Comparison of ENCODE assay signal across 8 cellular contexts in genomic region chr3:53252947-53253322, GRCh38. TPM values are rescaled to one million over a fixed set of nuclear protein-coding genes. Genes with fewer than 3 reads are reported as not detected.
DNase-seq lines count a peak whose midpoint lies in the region; ATAC-seq and TF ChIP-seq lines count a peak whose summit lies in the region.
"Not testable (repeated sequence)": the region's sequence is repeated elsewhere in the genome, so short reads cannot be mapped to it uniquely, and the experiment has no call there.

No MANE protein-coding gene starts in this region.

- TF ChIP-seq EP300 in gastroesophageal sphincter (IDR thresholded peaks at IDR 0.05) = not testable (repeated sequence)

- not testable (repeated sequence) for H3K9me2 ChIP-seq in HCT116 (ENCODE audit: insufficient read depth)

- not testable (repeated sequence) for TF ChIP-seq CTCF in BJ (IDR thresholded peaks at IDR 0.05; ENCODE audit: insufficient read depth, low read depth, low read length); HCT116 (IDR thresholded peaks at IDR 0.05 in 2 of 3, conservative IDR thresholded peaks at IDR 0.05 in 1 of 3; ENCODE audit: borderline replicate concordance in 1 of 3, insufficient read depth in 1 of 3, low read depth in 2 of 3, low read length in 2 of 3); RWPE1 (conservative IDR thresholded peaks at IDR 0.05; ENCODE audit: low read depth); MCF 10A (IDR thresholded peaks at IDR 0.05; ENCODE audit: unreplicated experiment); gastroesophageal sphincter (IDR thresholded peaks at IDR 0.05); spleen (IDR thresholded peaks at IDR 0.05 in 8 of 11, conservative IDR thresholded peaks at IDR 0.05 in 3 of 11)

- H3K4me3 ChIP-seq in BJ (ENCODE audit: low read depth, low read length) (peak overlapping the region; percentile 77), gastroesophageal sphincter (peak overlapping the region in 1 of 2 donors; percentile 99), mesodermal cell (ENCODE audit: extremely low read depth, insufficient read depth, low read length, poor library complexity, severe bottlenecking) (peak overlapping the region; percentile 18), spleen (peak overlapping the region in 5 of 8 donors; percentile 15 to 100 (median 99))
- not testable (repeated sequence) for H3K4me3 ChIP-seq in HCT116 (replicated peaks in 1 of 2; ENCODE audit: low read depth in 1 of 2, low read length in 2 of 2)

- BruUV-seq in HCT116 (replicated peaks; lab: Mats Ljungman, UMichigan); MCF 10A (replicated peaks; lab: Mats Ljungman, UMichigan): not testable (repeated sequence)

- H3K36me3 Mint-ChIP-seq in activated T-helper 1 cell treated with anti-CD3 and anti-CD28 coated beads, Interleukin-12 subunit alpha, Interleukin-12 subunit beta, Interleukin-2, Interleukin-4 antibody, amounts not matched to agents 30 ng/mL and 10 ng/mL and 1 ng/mL, durations not matched to agents 14 hours and 24 hours and 36 hours (ENCODE audit: low read depth) = peaks cover 17% of the 10 kb centered on the region
- peaks cover 18% of the 10 kb centered on the region for H3K36me3 Mint-ChIP-seq in MCF 10A (ENCODE audit: insufficient read depth, unreplicated experiment)

- peak overlapping the region; percentile 38; the same call in 1 of the 2 replicates for H3K9ac ChIP-seq in HCT116 (ENCODE audit: low read length)

- not testable (repeated sequence) for TF ChIP-seq POLR2A in HCT116 (IDR thresholded peaks at IDR 0.05; ENCODE audit: borderline replicate concordance, extremely low read depth, insufficient read depth, insufficient read length); gastroesophageal sphincter (IDR thresholded peaks at IDR 0.05); spleen (IDR thresholded peaks at IDR 0.05)

- peaks cover 78% of the 10 kb centered on the region for H3K79me2 ChIP-seq in HCT116 (ENCODE audit: insufficient read depth, low read length)

- not testable (repeated sequence) for H2AFZ ChIP-seq in HCT116 (ENCODE audit: low read depth, low read length, poor library complexity, severe bottlenecking)

- intact Hi-C loops in HCT116 (cut with micrococcal nuclease); MCF 10A (cut with micrococcal nuclease); spleen (cut with DNase I; ENCODE audit: low total_unique reads): not testable (repeated sequence)
- intact Hi-C loops in activated T-helper 1 cell treated with anti-CD3 and anti-CD28 coated beads, Interleukin-12 subunit alpha, Interleukin-12 subunit beta, Interleukin-2, Interleukin-4 antibody, amounts not matched to agents 30 ng/mL and 10 ng/mL and 1 ng/mL, durations not matched to agents 14 hours and 24 hours and 36 hours (cut with micrococcal nuclease) = loop anchor here (10.0 kb wide), 1 partner anchor 208 kb away; the partner anchor contains the start of gene SFMBT1

- not testable (repeated sequence) for H3K9me3 Mint-ChIP-seq in activated T-helper 1 cell treated with anti-CD3 and anti-CD28 coated beads, Interleukin-12 subunit alpha, Interleukin-12 subunit beta, Interleukin-2, Interleukin-4 antibody, amounts not matched to agents 30 ng/mL and 10 ng/mL and 1 ng/mL, durations not matched to agents 14 hours and 24 hours and 36 hours; MCF 10A (ENCODE audit: unreplicated experiment)

- POLR2A ChIA-PET in BJ (lab: Charles Lee); HCT116 (lab: Charles Lee); RWPE1 (lab: Yijun Ruan, JAX; ENCODE audit: low non-redundant PET): not testable (repeated sequence)
- POLR2A ChIA-PET in MCF 10A (lab: Yijun Ruan, JAX) = interaction anchor here (0.7 to 5.5 kb wide), 4 partner anchors 9 to 242 kb away, joined by 3 to 62 read pairs (median 26); partner anchors contain the start of gene CACNA1D

- 64 to 78% methylated on average over 4 to 8 of the region's 8 CpGs for WGBS in gastroesophageal sphincter (ENCODE audit: low coverage in 1 of 2), 2 donors
- WGBS in mesodermal cell (ENCODE audit: insufficient coverage in 2 of 2), 2 experiments = 82 to 92% methylated on average over 5 of the region's 8 CpGs
- 63 to 89% (median 79%) methylated on average over 8 of the region's 8 CpGs for WGBS in spleen, 5 donors

- H3K27ac ChIP-seq in HCT116 (ENCODE audit: low read depth, low read length); mesodermal cell (ENCODE audit: low read depth, low read length, severe bottlenecking): not testable (repeated sequence)
- H3K27ac ChIP-seq in RWPE1 (peak overlapping the region; percentile 92), gastroesophageal sphincter (peak overlapping the region in 3 of 4 donors; percentile 32 to 92 (median 91)), spleen (peak overlapping the region in 7 of 8 donors; percentile 88 to 98 (median 95))

- RAD21 ChIA-PET in HCT116 (lab: Charles Lee; ENCODE audit: low non-redundant PET in 1 of 2, low total read pairs in 2 of 2, uncharacterized antibody in 2 of 2, unreplicated experiment in 2 of 2) = not testable (repeated sequence)

- CTCF ChIA-PET in BJ (lab: Yijun Ruan, JAX); HCT116 (lab: Charles Lee); RWPE1 (lab: Yijun Ruan, JAX): not testable (repeated sequence)
- CTCF ChIA-PET in MCF 10A (lab: Yijun Ruan, JAX) = interaction anchor here (0.6 to 4.0 kb wide), 4 partner anchors 33 to 119 kb away, joined by 3 to 18 read pairs (median 6); no protein-coding TSS in a partner anchor

- H3K4me1 Mint-ChIP-seq in activated T-helper 1 cell treated with anti-CD3 and anti-CD28 coated beads, Interleukin-12 subunit alpha, Interleukin-12 subunit beta, Interleukin-2, Interleukin-4 antibody, amounts not matched to agents 30 ng/mL and 10 ng/mL and 1 ng/mL, durations not matched to agents 14 hours and 24 hours and 36 hours (ENCODE audit: low read depth) = peaks cover 52% of the 10 kb centered on the region
- H3K4me1 Mint-ChIP-seq in MCF 10A (ENCODE audit: insufficient read depth, unreplicated experiment) = peaks cover 27% of the 10 kb centered on the region

- peak overlapping the region; percentile 97 for H3K4me2 ChIP-seq in HCT116 (ENCODE audit: low read length)

- peak overlapping the region; percentile 61 for H3K27ac Mint-ChIP-seq in activated T-helper 1 cell treated with anti-CD3 and anti-CD28 coated beads, Interleukin-12 subunit alpha, Interleukin-12 subunit beta, Interleukin-2, Interleukin-4 antibody, amounts not matched to agents 30 ng/mL and 10 ng/mL and 1 ng/mL, durations not matched to agents 14 hours and 24 hours and 36 hours
- H3K27ac Mint-ChIP-seq in MCF 10A (ENCODE audit: low read depth, unreplicated experiment) = peak overlapping the region; percentile 89

- peaks cover 31% of the 10 kb centered on the region for H4K20me1 ChIP-seq in HCT116 (ENCODE audit: insufficient read depth)

- not testable (repeated sequence) for H3K36me3 ChIP-seq in BJ (ENCODE audit: control insufficient read depth, insufficient read depth, low read length); gastroesophageal sphincter; spleen
- H3K36me3 ChIP-seq in HCT116 (ENCODE audit: control insufficient read depth in 1 of 2, insufficient read depth in 2 of 2, low read length in 2 of 2) (peaks cover 2 to 27% of the 10 kb centered on the region in 2 experiments; a peak in 1 of 4 replicates), mesodermal cell (ENCODE audit: control insufficient read depth, insufficient read depth, low read length) (peaks cover 42% of the 10 kb centered on the region)

- not testable (repeated sequence) for H3K27me3 ChIP-seq in BJ (ENCODE audit: control insufficient read depth, insufficient read depth, low read length); HCT116 (ENCODE audit: insufficient read depth, low read length); gastroesophageal sphincter; spleen (replicated peaks in 1 of 7)

- not testable (repeated sequence) for H3K9me3 ChIP-seq in HCT116 (ENCODE audit: control insufficient read depth in 1 of 2, insufficient read depth in 1 of 2, low read depth in 1 of 2, low read length in 2 of 2); gastroesophageal sphincter; mesodermal cell (ENCODE audit: control insufficient read depth, low read length); spleen

- H3K4me3 Mint-ChIP-seq in activated T-helper 1 cell treated with anti-CD3 and anti-CD28 coated beads, Interleukin-12 subunit alpha, Interleukin-12 subunit beta, Interleukin-2, Interleukin-4 antibody, amounts not matched to agents 30 ng/mL and 10 ng/mL and 1 ng/mL, durations not matched to agents 14 hours and 24 hours and 36 hours = peak overlapping the region; percentile 64
- peak overlapping the region; percentile 95 for H3K4me3 Mint-ChIP-seq in MCF 10A (ENCODE audit: unreplicated experiment)

- H3K4me1 ChIP-seq in HCT116 (ENCODE audit: control insufficient read depth in 1 of 2, insufficient read depth in 2 of 2, low read length in 2 of 2) (peaks cover 25 to 65% of the 10 kb centered on the region in 2 experiments), gastroesophageal sphincter (peaks cover 0 to 74% (median 33%) of the 10 kb centered on the region in 3 donors), mesodermal cell (ENCODE audit: control insufficient read depth, insufficient read depth, low read length, poor library complexity, severe bottlenecking) (peaks cover 36% of the 10 kb centered on the region), spleen (peaks cover 26 to 85% (median 77%) of the 10 kb centered on the region in 6 donors)

- TF ChIP-seq RAD21 in HCT116 (IDR thresholded peaks at IDR 0.05; ENCODE audit: low read depth) = not testable (repeated sequence)

- not testable (repeated sequence) for ATAC-seq in HCT116, gastroesophageal sphincter

- DNase-seq in BJ (ENCODE audit: low read depth); HCT116 (ENCODE audit: low read depth, low spot score); RWPE1 (ENCODE audit: low spot score); activated T-helper 1 cell treated with anti-CD3 and anti-CD28 coated beads, Interleukin-12 subunit alpha, Interleukin-12 subunit beta, Interleukin-2, Interleukin-4 antibody, amounts not matched to agents 30 ng/mL and 10 ng/mL and 1 ng/mL, durations not matched to agents 14 hours and 24 hours and 36 hours (ENCODE audit: low spot score); spleen: not testable (repeated sequence)
- DNase-seq in MCF 10A (ENCODE audit: unreplicated experiment) = peak; percentile 42

- not testable (repeated sequence) for H3K27me3 Mint-ChIP-seq in activated T-helper 1 cell treated with anti-CD3 and anti-CD28 coated beads, Interleukin-12 subunit alpha, Interleukin-12 subunit beta, Interleukin-2, Interleukin-4 antibody, amounts not matched to agents 30 ng/mL and 10 ng/mL and 1 ng/mL, durations not matched to agents 14 hours and 24 hours and 36 hours (ENCODE audit: insufficient read depth); MCF 10A (ENCODE audit: insufficient read depth, unreplicated experiment)

RNA-seq across cellular contexts. Expression of gene TKT, which starts 2.9 kb away (rescaled TPM):
- polyA plus RNA-seq in BJ (2011; rRNA removed) (216 and 305 TPM in 2 replicates), spleen (100 to 1,000 TPM; 110 to 195 (median 137) TPM)
- 187 TPM in 2 replicates for polyA minus RNA-seq in BJ (2011; rRNA and poly(A)+ RNA removed)
- total RNA-seq in HCT116 (2021; ENCODE audit: unreplicated experiment) (634 TPM), MCF 10A (2022) (179 and 326 TPM in 2 replicates), gastroesophageal sphincter (100 to 1,000 TPM; 218 to 386 (median 278) TPM), spleen (100 to 1,000 TPM; 253 to 490 (median 287) TPM)
- polyA plus RNA-seq in HCT116 (2012) = 697 and 731 TPM in 2 replicates
- 332 and 351 TPM in 2 replicates for total RNA-seq in activated T-helper 1 cell treated with anti-CD3 and anti-CD28 coated beads, Interleukin-12 subunit alpha, Interleukin-12 subunit beta, Interleukin-2, Interleukin-4 antibody, amounts not matched to agents 30 ng/mL and 10 ng/mL and 1 ng/mL, durations not matched to agents 14 hours and 24 hours and 36 hours
- 684 TPM for polyA plus RNA-seq in mesodermal cell (2013, experiment 1 of 2)
- 577 TPM for polyA plus RNA-seq in mesodermal cell (2013, experiment 2 of 2)
